In the genomic region with DNA sequence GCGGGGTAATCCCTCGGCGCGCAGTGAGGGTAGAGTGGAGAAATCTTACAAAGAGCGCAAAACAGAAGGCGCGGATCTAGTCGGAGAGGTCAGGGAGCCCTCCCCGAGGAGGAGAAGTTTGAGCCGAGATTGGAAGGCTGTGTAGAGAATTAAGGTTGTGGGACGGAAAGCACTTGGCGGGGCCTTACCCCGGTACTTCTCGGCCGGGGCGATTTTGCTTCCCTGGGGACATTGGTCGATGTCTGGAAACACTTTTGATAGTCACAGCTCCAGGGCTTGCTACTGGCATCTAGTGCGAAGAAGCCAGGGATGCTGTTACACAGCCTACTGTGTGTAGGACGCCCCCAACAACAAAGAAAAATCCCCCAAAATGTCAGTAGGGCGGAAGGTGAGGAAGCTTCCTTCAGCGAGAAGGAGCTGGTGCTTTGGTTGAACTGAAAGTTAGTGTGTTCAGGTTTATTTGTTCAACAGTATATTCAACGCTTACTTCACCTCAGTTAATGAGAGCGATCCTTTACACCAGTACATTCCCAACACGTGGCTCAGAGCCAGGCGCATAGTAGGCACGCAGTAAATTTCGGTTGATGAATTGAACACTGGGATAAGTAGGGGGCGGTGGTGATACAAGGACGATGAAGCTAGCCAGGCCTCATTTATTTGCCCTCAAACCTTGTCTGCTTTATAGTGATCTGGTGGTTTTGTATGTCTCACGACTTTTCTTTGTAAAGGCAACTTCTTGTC, we compare ENCODE assay signal across 8 cellular contexts. TPM values are rescaled to one million over a fixed set of nuclear protein-coding genes. Genes with fewer than 3 reads are reported as not detected.
DNase-seq lines count a peak whose midpoint lies in the region; ATAC-seq, FAIRE-seq and TF ChIP-seq lines count a peak whose summit lies in the region.

No MANE protein-coding gene starts in this region.

- H3K4me2 ChIP-seq in SK-N-SH (peak overlapping the region; percentile 92), H1 (ENCODE audit: insufficient read depth in 1 of 2, low read depth in 2 of 2, low read length in 2 of 2) (peak overlapping the region; percentile 87 to 98)

- peak overlapping the region; percentile 52 for H4K91ac ChIP-seq in H1 (replicated peaks; ENCODE audit: insufficient read length, low read length)

- H3K36me3 ChIP-seq in SK-N-SH (replicated peaks in 1 of 2; ENCODE audit: control insufficient read depth in 1 of 2, insufficient read depth in 2 of 2, low read length in 1 of 2) (no peaks in the 10 kb centered on the region), H1 (ENCODE audit: control insufficient read depth in 2 of 4, insufficient read depth in 4 of 4, low read length in 3 of 4) (peaks cover 0 to 5% (median 0%) of the 10 kb centered on the region in 4 experiments; a peak in 1 of 8 replicates), mucosa of stomach (ENCODE audit: control insufficient read depth, insufficient read depth, low read length) (no peaks in the 10 kb centered on the region)

- peak; percentile 60 for FAIRE-seq in H1 (lab: Jason Lieb, UNC)

- H2AK5ac ChIP-seq in H1 (ENCODE audit: low read depth, low read length), result 0 out of 2 replicates have a peak overlapping the region, but pooled peaks have one; percentile 4

- peaks cover 6% of the 10 kb centered on the region for H3F3A ChIP-seq in SK-N-SH (replicated peaks; ENCODE audit: insufficient read depth)

- H3K4ac ChIP-seq in H1 (replicated peaks; ENCODE audit: insufficient read length, low read depth, low read length), result peak overlapping the region; percentile 57

- WGBS in SK-N-SH (ENCODE audit: low lambda C conversion rate), result 8% methylated on average over 29 of the region's 30 CpGs
- WGBS in H1 (ENCODE audit: extremely low coverage in 1 of 2, insufficient coverage in 1 of 2, insufficient read length in 1 of 2, insufficient replicate concordance in 2 of 2, low coverage in 1 of 2, low lambda C conversion rate in 2 of 2, missing lambda C conversion rate in 1 of 2), 2 experiments, result 3% methylated on average over 30 of the region's 30 CpGs; no CpG with 5 or more reads in 1 of the 2 experiments

- DNase-seq in NCI-H2171 treated with DMSO at 0.1 percent for 48 hours (lab: John Stamatoyannopoulos, UW) (peak; percentile 76), NCI-H2171 (lab: John Stamatoyannopoulos, UW) (no peak), SK-N-SH (peak; percentile 40), H1 (ENCODE audit: low read depth in 1 of 2, low spot score in 2 of 2) (no peak), NCI-H1694 (lab: John Stamatoyannopoulos, UW) (no peak)
- no peak for DNase-seq in NK-92 treated with Interleukin-12 subunit alpha and Interleukin-12 subunit beta, amount 100 ng/mL, for 24 hours (lab: John Stamatoyannopoulos, UW)

- H2BK5ac ChIP-seq in H1 (ENCODE audit: low read depth, low read length), result peak overlapping the region; percentile 26; the same call in 1 of the 2 replicates

- TF ChIP-seq EP300 in SK-N-SH (IDR thresholded peaks at IDR 0.05; ENCODE audit: borderline replicate concordance in 1 of 2, low read depth in 1 of 2, low read length in 1 of 2) (no peak), H1 (IDR thresholded peaks at IDR 0.05; ENCODE audit: borderline replicate concordance in 1 of 2, low read depth in 2 of 2, low read length in 2 of 2) (no peak)

- no peaks in the 10 kb centered on the region for H4K20me1 ChIP-seq in SK-N-SH (ENCODE audit: insufficient read depth)
- H4K20me1 ChIP-seq in H1 (replicated peaks in 1 of 2; ENCODE audit: control insufficient read depth in 1 of 2, insufficient read depth in 2 of 2, low read length in 2 of 2), result peaks cover 4 to 10% of the 10 kb centered on the region in 2 experiments

- TF ChIP-seq POLR2A in H1 (IDR thresholded peaks at IDR 0.05; ENCODE audit: control extremely low read depth in 1 of 2, low read depth in 2 of 2, low read length in 2 of 2), result no peak

- H3K4me1 ChIP-seq in SK-N-SH (ENCODE audit: control insufficient read depth in 1 of 2, insufficient read depth in 2 of 2, low read depth in 1 of 2, low read length in 1 of 2) (peaks cover 6 to 17% of the 10 kb centered on the region in 2 experiments; a peak in 2 of 4 replicates), H1 (replicated peaks in 1 of 4; ENCODE audit: control insufficient read depth in 3 of 4, insufficient read depth in 4 of 4, low read length in 3 of 4) (peaks cover 2 to 6% (median 4%) of the 10 kb centered on the region in 4 experiments; a peak in 6 of 7 replicates), mucosa of stomach (ENCODE audit: control insufficient read depth, insufficient read depth, low read length) (peaks cover 4% of the 10 kb centered on the region)

- H3K9me2 ChIP-seq in SK-N-SH, result no peaks in the 10 kb centered on the region

- peaks cover 9% of the 10 kb centered on the region for H3K79me1 ChIP-seq in H1 (ENCODE audit: low read depth, low read length)

- H2BK12ac ChIP-seq in H1 (ENCODE audit: low read depth, low read length), result peak overlapping the region; percentile 0

- H3K14ac ChIP-seq in H1 (ENCODE audit: insufficient read length), result no peak overlapping the region

- H2AFZ ChIP-seq in SK-N-SH (ENCODE audit: low read depth) (peak overlapping the region; percentile 98), H1 (ENCODE audit: low read length) (peak overlapping the region; percentile 54; the same call in 1 of the 2 replicates)

- H3K56ac ChIP-seq in H1 (replicated peaks; ENCODE audit: insufficient read length, low read depth, low read length), result peak overlapping the region; percentile 42

- ATAC-seq in HG02938 (IDR thresholded peaks at IDR 0.05; ENCODE audit: unreplicated experiment), result peak; percentile 1

- no peak overlapping the region for H3K23ac ChIP-seq in H1 (ENCODE audit: insufficient read length)

- H3K9ac ChIP-seq in SK-N-SH (peak overlapping the region; percentile 84), H1 (replicated peaks in 1 of 4; ENCODE audit: extremely low read depth in 1 of 4, low read depth in 3 of 4, low read length in 3 of 4) (peak overlapping the region; percentile 63 to 89 (median 72)), mucosa of stomach (ENCODE audit: low read length) (peak overlapping the region; percentile 87)

- peak overlapping the region; percentile 86 to 99 for H3K4me3 ChIP-seq in SK-N-SH (ENCODE audit: low read depth in 2 of 2, low read length in 1 of 2)
- H3K4me3 ChIP-seq in H1 (ENCODE audit: extremely low read depth in 1 of 4, insufficient read depth in 2 of 4, low read depth in 3 of 4, low read length in 4 of 4), result peak overlapping the region; percentile 83 to 98 (median 90)
- peak overlapping the region; percentile 81 for H3K4me3 ChIP-seq in mucosa of stomach (ENCODE audit: low read length)

- H4K8ac ChIP-seq in H1 (ENCODE audit: extremely low read depth, insufficient read depth, low read length), result peak overlapping the region; percentile 89; the same call in 1 of the 2 replicates

- CTCF ChIA-PET in SK-N-SH (lab: Yijun Ruan, JAX) (interaction anchor here (0.7 to 3.3 kb wide), 44 partner anchors 8 to 334 kb away, joined by 3 to 28 read pairs (median 4); a partner anchor contains a TSS), H1 (lab: Charles Lee; ENCODE audit: partially characterized antibody) (interaction anchor here (0.5 to 6.5 kb wide), 39 partner anchors 9 to 442 kb away, joined by 3 to 69 read pairs (median 4); a partner anchor contains a TSS)

- H3K27ac ChIP-seq in SK-N-SH (ENCODE audit: low read depth in 2 of 2, low read length in 1 of 2), result peak overlapping the region; percentile 72 to 86
- H3K27ac ChIP-seq in H1 (ENCODE audit: low read depth, low read length), result peak overlapping the region; percentile 39; the same call in 1 of the 2 replicates

- H3K79me2 ChIP-seq in SK-N-SH (ENCODE audit: insufficient read depth), result peaks cover 55% of the 10 kb centered on the region
- H3K79me2 ChIP-seq in H1 (ENCODE audit: control insufficient read depth in 1 of 2, insufficient read depth in 2 of 2, low read length in 2 of 2), result peaks cover 5 to 49% of the 10 kb centered on the region in 2 experiments

- peaks cover 4% of the 10 kb centered on the region; the same call in 1 of the 2 replicates for H3K23me2 ChIP-seq in H1 (ENCODE audit: low read depth, low read length)

- TF ChIP-seq RAD21 in SK-N-SH (IDR thresholded peaks at IDR 0.05; ENCODE audit: low read length), result no peak
- TF ChIP-seq RAD21 in H1 (IDR thresholded peaks at IDR 0.05 in 1 of 2, conservative IDR thresholded peaks at IDR 0.05 in 1 of 2; ENCODE audit: low read depth in 2 of 2, low read length in 2 of 2), result no peak; a peak in 1 of 4 replicates

- no peak overlapping the region for H2BK20ac ChIP-seq in H1 (ENCODE audit: low read length)

- H2BK15ac ChIP-seq in H1 (ENCODE audit: low read length), result no peak overlapping the region

- H2BK120ac ChIP-seq in H1 (replicated peaks; ENCODE audit: low read depth, low read length), result no peak overlapping the region

- POLR2A ChIA-PET in SK-N-SH (lab: Yijun Ruan, JAX), result interaction anchor here (0.6 kb wide), 1 partner anchor 74 kb away, joined by 3 read pairs; no protein-coding TSS in a partner anchor
- POLR2A ChIA-PET in H1 (lab: Charles Lee; ENCODE audit: partially characterized antibody), result interaction anchor here (0.6 to 1.9 kb wide), 15 partner anchors 10 to 238 kb away, joined by 3 to 7 read pairs (median 3); a partner anchor contains a TSS

- H4K5ac ChIP-seq in H1 (ENCODE audit: insufficient read length, low read depth, low read length), result peak overlapping the region; percentile 50

- H3K27me3 ChIP-seq in SK-N-SH (ENCODE audit: insufficient read depth) (no peaks in the 10 kb centered on the region), H1 (replicated peaks in 1 of 4; ENCODE audit: control insufficient read depth in 3 of 4, extremely low read depth in 1 of 4, insufficient read depth in 3 of 4, low read length in 3 of 4) (no peaks in the 10 kb centered on the region), mucosa of stomach (ENCODE audit: control insufficient read depth, insufficient read depth, low read length) (no peaks in the 10 kb centered on the region)

- H3K18ac ChIP-seq in H1 (ENCODE audit: extremely low read depth, low read length), result peak overlapping the region; percentile 26; the same call in 1 of the 2 replicates

- TF ChIP-seq CTCF in SK-N-SH (IDR thresholded peaks at IDR 0.05) (peak; percentile 15), H1 (IDR thresholded peaks at IDR 0.05; ENCODE audit: control extremely low read depth in 1 of 3, insufficient read depth in 1 of 3, low read depth in 1 of 3, low read length in 3 of 3) (peak in 1 of 3 experiments; percentile 24; a peak in 1 of 4 replicates)

- H3K9me3 ChIP-seq in SK-N-SH (no peaks in the 10 kb centered on the region), H1 (ENCODE audit: insufficient read depth in 2 of 2, low read depth in 1 of 2, low read length in 1 of 2) (no peaks in the 10 kb centered on the region), mucosa of stomach (ENCODE audit: control insufficient read depth, low read length) (no peaks in the 10 kb centered on the region)

RNA-seq across cellular contexts. Expression of a gene that starts 0.8 kb away (rescaled TPM):
- polyA plus RNA-seq in SK-N-SH (2012; rRNA removed) (12.1 and 16.6 TPM in 2 replicates), H1 (2011; rRNA removed) (37.4 and 43.7 TPM in 2 replicates)
- 6.1 and 9.2 TPM in 2 replicates for polyA plus RNA-seq in SK-N-SH (2012; cell fraction: cytosol; rRNA removed)
- 24.1 and 38.1 TPM in 2 replicates for polyA plus RNA-seq in SK-N-SH (2012; cell fraction: nucleus; rRNA removed)
- 35.3 and 40.4 TPM in 2 replicates for total RNA-seq in H1 (2021; fragmentation: NEBNext Ultra II Directional; extraction: Animal tissue kit (Norgen Biotek cat#: 25700))
- polyA plus RNA-seq in H1 (2011; cell fraction: cytosol; rRNA removed), result 41.3 TPM
- polyA plus RNA-seq in H1 (2011; cell fraction: nucleus; rRNA removed), result 70.9 TPM
- polyA plus RNA-seq in H1 (2012, experiment 1 of 2), result 31.0 to 35.0 TPM (median 33.0 TPM) in 4 replicates
- polyA plus RNA-seq in H1 (2012, experiment 2 of 2), result 14.0 TPM
- 23.4 TPM for polyA plus RNA-seq in H1 (2013, experiment 1 of 2)
- 21.4 TPM for polyA plus RNA-seq in H1 (2013, experiment 2 of 2)
- polyA minus RNA-seq in H1 (2011; rRNA and poly(A)+ RNA removed), result 44.5 and 47.3 TPM in 2 replicates
- 22.5 TPM for polyA minus RNA-seq in H1 (2011; cell fraction: cytosol; rRNA and poly(A)+ RNA removed)
- polyA minus RNA-seq in H1 (2011; cell fraction: nucleus; rRNA and poly(A)+ RNA removed), result 34.8 TPM

RNA-seq across cellular contexts. Expression of a gene that starts 44.4 kb away (rescaled TPM):
- not detected in 2 replicates for polyA plus RNA-seq in SK-N-SH (2012; rRNA removed)
- not detected in 2 replicates for polyA plus RNA-seq in SK-N-SH (2012; cell fraction: cytosol; rRNA removed)
- polyA plus RNA-seq in SK-N-SH (2012; cell fraction: nucleus; rRNA removed), result not detected in 2 replicates
- total RNA-seq in H1 (2021; fragmentation: NEBNext Ultra II Directional; extraction: Animal tissue kit (Norgen Biotek cat#: 25700)), result 0.65 and 0.90 TPM in 2 replicates
- 0.83 TPM in 2 replicates for polyA plus RNA-seq in H1 (2011; rRNA removed)
- polyA plus RNA-seq in H1 (2011; cell fraction: cytosol; rRNA removed), result 1.1 TPM
- 1.9 TPM for polyA plus RNA-seq in H1 (2011; cell fraction: nucleus; rRNA removed)
- polyA plus RNA-seq in H1 (2012, experiment 1 of 2), result 0.38 to 0.86 TPM (median 0.69 TPM) in 3 of 4 replicates, not detected in the other
- 0.24 TPM for polyA plus RNA-seq in H1 (2012, experiment 2 of 2)
- 0.57 TPM for polyA plus RNA-seq in H1 (2013, experiment 1 of 2)
- 0.59 TPM for polyA plus RNA-seq in H1 (2013, experiment 2 of 2)
- polyA minus RNA-seq in H1 (2011; rRNA and poly(A)+ RNA removed), result 0.73 and 0.79 TPM in 2 replicates
- not detected for polyA minus RNA-seq in H1 (2011; cell fraction: cytosol; rRNA and poly(A)+ RNA removed)
- polyA minus RNA-seq in H1 (2011; cell fraction: nucleus; rRNA and poly(A)+ RNA removed), result 0.80 TPM

RNA-seq across cellular contexts. Expression of a gene that starts 45.1 kb away (rescaled TPM):
- polyA plus RNA-seq in SK-N-SH (2012; rRNA removed) (131 and 202 TPM in 2 replicates), H1 (2011; rRNA removed) (107 and 120 TPM in 2 replicates)
- 152 and 168 TPM in 2 replicates for polyA plus RNA-seq in SK-N-SH (2012; cell fraction: cytosol; rRNA removed)
- polyA plus RNA-seq in SK-N-SH (2012; cell fraction: nucleus; rRNA removed), result 42.7 and 49.7 TPM in 2 replicates
- total RNA-seq in H1 (2021; fragmentation: NEBNext Ultra II Directional; extraction: Animal tissue kit (Norgen Biotek cat#: 25700)), result 77.8 and 84.4 TPM in 2 replicates
- polyA plus RNA-seq in H1 (2011; cell fraction: cytosol; rRNA removed), result 40.4 TPM
- polyA plus RNA-seq in H1 (2011; cell fraction: nucleus; rRNA removed), result 52.7 TPM
- 105 to 143 TPM (median 123 TPM) in 4 replicates for polyA plus RNA-seq in H1 (2012, experiment 1 of 2)
- 118 TPM for polyA plus RNA-seq in H1 (2012, experiment 2 of 2)
- polyA plus RNA-seq in H1 (2013, experiment 1 of 2), result 78.7 TPM
- 82.7 TPM for polyA plus RNA-seq in H1 (2013, experiment 2 of 2)
- polyA minus RNA-seq in H1 (2011; rRNA and poly(A)+ RNA removed), result 49.1 and 61.0 TPM in 2 replicates
- 55.9 TPM for polyA minus RNA-seq in H1 (2011; cell fraction: cytosol; rRNA and poly(A)+ RNA removed)
- polyA minus RNA-seq in H1 (2011; cell fraction: nucleus; rRNA and poly(A)+ RNA removed), result 46.7 TPM

RNA-seq across cellular contexts. Expression of a gene that starts 57.5 kb away (rescaled TPM):
- polyA plus RNA-seq in SK-N-SH (2012; rRNA removed) (0.49 and 0.58 TPM in 2 replicates), H1 (2011; rRNA removed) (13.9 and 20.9 TPM in 2 replicates)
- 0.26 and 0.30 TPM in 2 replicates for polyA plus RNA-seq in SK-N-SH (2012; cell fraction: cytosol; rRNA removed)
- 3.3 and 4.2 TPM in 2 replicates for polyA plus RNA-seq in SK-N-SH (2012; cell fraction: nucleus; rRNA removed)
- 13.0 and 14.5 TPM in 2 replicates for total RNA-seq in H1 (2021; fragmentation: NEBNext Ultra II Directional; extraction: Animal tissue kit (Norgen Biotek cat#: 25700))
- polyA plus RNA-seq in H1 (2011; cell fraction: cytosol; rRNA removed), result 13.7 TPM
- polyA plus RNA-seq in H1 (2011; cell fraction: nucleus; rRNA removed), result 51.9 TPM
- polyA plus RNA-seq in H1 (2012, experiment 1 of 2), result 15.3 to 22.8 TPM (median 18.2 TPM) in 4 replicates
- 19.1 TPM for polyA plus RNA-seq in H1 (2012, experiment 2 of 2)
- 8.6 TPM for polyA plus RNA-seq in H1 (2013, experiment 1 of 2)
- 6.8 TPM for polyA plus RNA-seq in H1 (2013, experiment 2 of 2)
- polyA minus RNA-seq in H1 (2011; rRNA and poly(A)+ RNA removed), result 10.4 and 12.2 TPM in 2 replicates
- 9.7 TPM for polyA minus RNA-seq in H1 (2011; cell fraction: cytosol; rRNA and poly(A)+ RNA removed)
- polyA minus RNA-seq in H1 (2011; cell fraction: nucleus; rRNA and poly(A)+ RNA removed), result 19.8 TPM

Comparison
In these comparisons a context has a peak if more than half of its experiments do, and no peak if none do; other contexts are left out.
1. DNase-seq: peak in NCI-H2171 treated with DMSO at 0.1 percent for 48 hours (single experiment) and SK-N-SH (single experiment); none in NCI-H2171 (single experiment), H1 (0 of 2), NK-92 treated with Interleukin-12 subunit alpha and Interleukin-12 subunit beta, amount 100 ng/mL, for 24 hours (single experiment) and NCI-H1694 (single experiment).
2. Peak in every context shown above with its lines, with median percentiles within 50 percentile points of each other: H3K4me3 ChIP-seq and H3K9ac ChIP-seq.